Comparison of ENCODE assay signal across 13 cellular contexts in the genomic region with DNA sequence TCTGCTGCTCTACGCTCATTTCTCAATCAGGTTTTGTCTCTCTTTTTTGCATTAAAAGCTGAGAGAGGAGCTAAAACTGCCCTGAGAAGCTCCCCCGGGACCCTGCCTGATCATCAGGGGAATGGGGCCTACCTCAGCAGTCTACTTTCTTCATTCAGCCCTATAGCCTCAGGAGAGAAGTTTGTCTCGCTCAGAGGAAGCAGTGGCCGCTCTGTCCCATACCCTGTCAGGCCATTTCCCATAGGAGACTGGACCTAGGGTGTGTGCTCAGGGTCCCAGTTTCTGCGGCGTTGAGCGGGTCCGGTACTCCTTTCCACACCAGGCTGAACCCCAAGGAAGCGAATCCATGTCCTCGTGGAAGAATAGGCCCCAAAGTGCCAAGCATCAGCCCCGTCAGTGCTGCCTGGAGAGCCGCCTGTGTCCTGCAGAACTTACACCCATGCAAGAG. TPM values are rescaled to one million over a fixed set of nuclear protein-coding genes. Genes with fewer than 3 reads are reported as not detected.
DNase-seq lines count a peak whose midpoint lies in the region; ATAC-seq and TF ChIP-seq lines count a peak whose summit lies in the region.
"Had no signal": no experiment of that assay in that cellular context is flagged by ENCODE, and none has a peak within 500 bp of the region (broad histone marks: within the 10 kb centered on the region; RNA-seq: fewer than 3 reads in every experiment).

No MANE protein-coding gene starts in this region.

- no peak overlapping the region for H3K4me3 ChIP-seq in effector memory CD4-positive, alpha-beta T cell (ENCODE audit: insufficient read depth, low read depth, low read length, poor library complexity, severe bottlenecking)
- H3K4me3 ChIP-seq: skin epidermis had no signal

- in situ Hi-C loops in GM13976 (cut with MboI; ENCODE audit: low sequenced_read_pairs, unreplicated experiment): no loop called here

- DNase-seq in GM13976 (ENCODE audit: low spot score): peak; percentile 58
- no peak for DNase-seq in SIG-M5 (lab: John Stamatoyannopoulos, UW)
- DNase-seq in pons (ENCODE audit: low spot score): no peak
- DNase-seq in effector memory CD4-positive, alpha-beta T cell: no peak
- DNase-seq in activated CD4-positive, alpha-beta T cell treated with anti-CD3 and anti-CD28 coated beads for 4 hours: no peak
- DNase-seq: CD8-positive, alpha-beta memory T cell; NCI-H146; NCI-H82; T-cell had no signal

- ATAC-seq in GM19467 (IDR thresholded peaks at IDR 0.05; ENCODE audit: unreplicated experiment) (peak; percentile 35), HG03097 (IDR thresholded peaks at IDR 0.05; ENCODE audit: low FRiP score, unreplicated experiment) (peak; percentile 43), esophagus mucosa (peak; percentile 14)
- ATAC-seq: T-cell had no signal

- no peaks in the 10 kb centered on the region for H3K36me3 ChIP-seq in effector memory CD4-positive, alpha-beta T cell (ENCODE audit: control insufficient read depth, insufficient read depth, low read length)

- H3K4me1 ChIP-seq in effector memory CD4-positive, alpha-beta T cell (ENCODE audit: control insufficient read depth, insufficient read depth, low read length, poor library complexity, severe bottlenecking): no peaks in the 10 kb centered on the region

- no peaks in the 10 kb centered on the region for H3K9me3 ChIP-seq in effector memory CD4-positive, alpha-beta T cell (ENCODE audit: control insufficient read depth, low read length)

- no peak for TF ChIP-seq CTCF in GM13976 (IDR thresholded peaks at IDR 0.05; ENCODE audit: borderline replicate concordance, control extremely low read depth, extremely low read depth, insufficient read depth, missing control alignments)

- H3K27ac ChIP-seq in effector memory CD4-positive, alpha-beta T cell (ENCODE audit: insufficient read depth, low read length, poor library complexity, severe bottlenecking): no peak overlapping the region

- no peaks in the 10 kb centered on the region for H3K27me3 ChIP-seq in effector memory CD4-positive, alpha-beta T cell (replicated peaks; ENCODE audit: control insufficient read depth, insufficient read depth, low read length, poor library complexity, severe bottlenecking)

RNA-seq across cellular contexts. Expression of gene UBE2L5, which starts 21.7 kb away (rescaled TPM):
- not detected for total RNA-seq in esophagus mucosa
- total RNA-seq: CD8-positive, alpha-beta memory T cell had no signal

RNA-seq across cellular contexts. Expression of gene HMGB1, which starts 21.8 kb away (rescaled TPM):
- 271 TPM for total RNA-seq in esophagus mucosa
